In the genomic region with DNA sequence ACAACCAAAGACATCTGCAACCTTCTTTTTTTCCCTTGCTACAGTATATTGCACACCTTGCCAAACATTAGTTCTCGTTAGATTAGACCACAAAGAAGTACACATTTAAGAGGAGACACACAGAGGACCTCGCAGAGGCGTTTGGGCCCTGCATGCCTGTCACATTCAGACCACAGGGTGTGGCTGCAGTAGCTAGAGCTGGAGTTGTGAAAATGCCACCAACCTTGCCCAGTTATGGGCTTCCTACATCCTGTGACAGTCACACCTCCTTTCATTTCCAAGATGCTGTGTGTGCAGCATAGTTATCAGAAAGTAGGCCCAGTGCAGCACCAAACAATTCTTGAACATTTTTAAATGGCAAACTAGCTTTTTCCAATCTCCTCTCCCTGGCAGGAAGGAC, we compare ENCODE assay signal across 11 cellular contexts. TPM values are rescaled to one million over a fixed set of nuclear protein-coding genes. Genes with fewer than 3 reads are reported as not detected.
A peak's percentile ranks its signal among the peaks of the same experiment; 100 is the strongest.
DNase-seq lines count a peak whose midpoint lies in the region; ATAC-seq and TF ChIP-seq lines count a peak whose summit lies in the region.
"Had no signal": no experiment of that assay in that cellular context is flagged by ENCODE, and none has a peak within 500 bp of the region (broad histone marks: within the 10 kb centered on the region; RNA-seq: fewer than 3 reads in every experiment).

No MANE protein-coding gene starts in this region.

- ATAC-seq in GM18867 (IDR thresholded peaks at IDR 0.05; ENCODE audit: unreplicated experiment) (peak; percentile 92), GM21447 (IDR thresholded peaks at IDR 0.05; ENCODE audit: unreplicated experiment) (peak; percentile 58), HG03457 (IDR thresholded peaks at IDR 0.05; ENCODE audit: unreplicated experiment) (peak; percentile 46), mucosa of descending colon (peak; percentile 36)

- TF ChIP-seq CTCF in mucosa of descending colon (IDR thresholded peaks at IDR 0.05) (no peak), type B pancreatic cell (conservative IDR thresholded peaks at IDR 0.05) (no peak)

- no peaks in the 10 kb centered on the region for H3K36me3 Mint-ChIP-seq in type B pancreatic cell

- no peak overlapping the region for H3K4me3 ChIP-seq in mucosa of descending colon
- H3K4me3 ChIP-seq: SK-N-MC had no signal

- no peaks in the 10 kb centered on the region for H3K9me3 ChIP-seq in mucosa of descending colon
- H3K9me3 ChIP-seq: suprapubic skin had no signal

- no peaks in the 10 kb centered on the region for H3K9me3 Mint-ChIP-seq in type B pancreatic cell

- peaks cover 9% of the 10 kb centered on the region for H3K4me1 Mint-ChIP-seq in type B pancreatic cell (ENCODE audit: unreplicated experiment)

- peaks cover 60% of the 10 kb centered on the region for H3K27me3 Mint-ChIP-seq in type B pancreatic cell

- no peak for DNase-seq in mucosa of descending colon
- no peak for DNase-seq in type B pancreatic cell (ENCODE audit: extremely low spot score, unreplicated experiment)
- no peak for DNase-seq in NCI-H345 treated with DMSO at 0.1 percent for 48 hours (lab: John Stamatoyannopoulos, UW; ENCODE audit: unreplicated experiment)
- DNase-seq in SHP77 (lab: John Stamatoyannopoulos, UW) = no peak
- DNase-seq in Ammon's horn (ENCODE audit: low spot score) = no peak
- DNase-seq: NCI-H1930 had no signal

- no peaks in the 10 kb centered on the region for H3K36me3 ChIP-seq in mucosa of descending colon (ENCODE audit: low read depth)
- H3K36me3 ChIP-seq: suprapubic skin had no signal

- no peak overlapping the region for H3K4me3 Mint-ChIP-seq in type B pancreatic cell

- peaks cover 3% of the 10 kb centered on the region for H3K4me1 ChIP-seq in mucosa of descending colon (ENCODE audit: low read depth)

- intact Hi-C loops in mucosa of descending colon (cut with DNase I, micrococcal nuclease) = no loop called here

- H3K27ac Mint-ChIP-seq in type B pancreatic cell = no peak overlapping the region

RNA-seq across cellular contexts. Expression of a gene that starts 2.4 kb away (rescaled TPM):
- total RNA-seq in mucosa of descending colon (10 to 100 TPM; 16.8 to 78.6 (median 22.3) TPM), type B pancreatic cell (ENCODE audit: low replicate concordance) (12.6 and 26.6 TPM in 2 replicates)

Comparison
In these comparisons a context has a peak if more than half of its experiments do, and no peak if none do; other contexts are left out.
1. ATAC-seq: peak in every context shown above with its lines; median percentile 92 in GM18867; 58 in GM21447; 46 in HG03457; 36 in mucosa of descending colon.